ENCODE assay signal across 26 cellular contexts in genomic region chr14:24062216-24062980, GRCh38. TPM values are rescaled to one million over a fixed set of nuclear protein-coding genes. Genes with fewer than 3 reads are reported as not detected.
DNase-seq lines count a peak whose midpoint lies in the region; ATAC-seq, FAIRE-seq and TF ChIP-seq lines count a peak whose summit lies in the region.
"Had no signal": no experiment of that assay in that cellular context is flagged by ENCODE, and none has a peak within 500 bp of the region (broad histone marks: within the 10 kb centered on the region; RNA-seq: fewer than 3 reads in every experiment).

No MANE protein-coding gene starts in this region.

- WGBS in H1 (ENCODE audit: extremely low coverage in 1 of 2, insufficient coverage in 1 of 2, insufficient read length in 1 of 2, insufficient replicate concordance in 2 of 2, low coverage in 1 of 2, low lambda C conversion rate in 2 of 2, missing lambda C conversion rate in 1 of 2), 2 experiments = 90% methylated on average over 14 of the region's 14 CpGs; no CpG with 5 or more reads in 1 of the 2 experiments
- WGBS in small intestine, 3 donors = 67 to 79% (median 75%) methylated on average over 14 of the region's 14 CpGs

- H3K4me1 Mint-ChIP-seq in natural killer cell treated with Interleukin-12 subunit alpha and Interleukin-12 subunit beta and Interleukin-15 and Interleukin-18, amount 100 ng/mL, for 72 hours (ENCODE audit: low read depth in 2 of 2) = peaks cover 0 to 3% of the 10 kb centered on the region in 2 donors
- H3K4me1 Mint-ChIP-seq in activated naive CD8-positive, alpha-beta T cell treated with anti-CD3 and anti-CD28 coated beads, Interleukin-2, amount 50 U/mL, for 24 hours = no peaks in the 10 kb centered on the region

- CTCF ChIA-PET in H1 (lab: Charles Lee; ENCODE audit: partially characterized antibody) = interaction anchor here (0.6 to 23.8 kb wide), 9 partner anchors 8 to 87 kb away, joined by 3 to 316 read pairs (median 8); partner anchors contain the start of genes CARMIL3 and PCK2

- no peak overlapping the region for H3K9ac ChIP-seq in H1 (replicated peaks in 1 of 4; ENCODE audit: extremely low read depth in 1 of 4, low read depth in 3 of 4, low read length in 3 of 4)

- H3K27ac Mint-ChIP-seq in natural killer cell treated with Interleukin-12 subunit alpha and Interleukin-12 subunit beta and Interleukin-15 and Interleukin-18, amount 100 ng/mL, for 72 hours = peak overlapping the region in 1 of 2 donors; percentile 18
- no peak overlapping the region for H3K27ac Mint-ChIP-seq in activated naive CD8-positive, alpha-beta T cell treated with anti-CD3 and anti-CD28 coated beads, Interleukin-2, amount 50 U/mL, for 24 hours
- H3K27ac Mint-ChIP-seq: CD4-positive, alpha-beta T cell had no signal

- H3K36me3 ChIP-seq in Peyer's patch (no peaks in the 10 kb centered on the region), H1 (ENCODE audit: control insufficient read depth in 2 of 4, insufficient read depth in 4 of 4, low read length in 3 of 4) (no peaks in the 10 kb centered on the region), muscle layer of duodenum (ENCODE audit: control insufficient read depth in 1 of 2, insufficient read depth in 2 of 2, low read length in 2 of 2) (no peaks in the 10 kb centered on the region), small intestine (ENCODE audit: control insufficient read depth in 2 of 2, insufficient read depth in 2 of 2, low read length in 2 of 2) (no peaks in the 10 kb centered on the region)
- H3K36me3 ChIP-seq: SJSA1 had no signal

- H3K79me2 ChIP-seq in H1 (ENCODE audit: control insufficient read depth in 1 of 2, insufficient read depth in 2 of 2, low read length in 2 of 2) = no peaks in the 10 kb centered on the region

- no peak overlapping the region for H3K18ac ChIP-seq in H1 (ENCODE audit: extremely low read depth, low read length)

- H3K4me3 Mint-ChIP-seq in natural killer cell treated with Interleukin-12 subunit alpha and Interleukin-12 subunit beta and Interleukin-15 and Interleukin-18, amount 100 ng/mL, for 72 hours = no peak overlapping the region
- no peak overlapping the region for H3K4me3 Mint-ChIP-seq in activated naive CD8-positive, alpha-beta T cell treated with anti-CD3 and anti-CD28 coated beads, Interleukin-2, amount 50 U/mL, for 24 hours
- H3K4me3 Mint-ChIP-seq: CD4-positive, alpha-beta T cell had no signal

- no peak for ATAC-seq in natural killer cell treated with Interleukin-12 subunit alpha and Interleukin-12 subunit beta and Interleukin-15 and Interleukin-18, amount 100 ng/mL, for 72 hours
- ATAC-seq in activated naive CD8-positive, alpha-beta T cell treated with anti-CD3 and anti-CD28 coated beads, Interleukin-2, amount 50 U/mL, for 24 hours = no peak
- ATAC-seq: HCT116, Right ventricle myocardium inferior had no signal

- H3K4me1 ChIP-seq in Peyer's patch = peaks cover 0 to 49% (median 2%) of the 10 kb centered on the region in 4 donors
- 0 out of 7 replicates have a peak, but pooled peaks cover 0 to 2% (median 0%) of the 10 kb centered on the region in 4 experiments for H3K4me1 ChIP-seq in H1 (replicated peaks in 1 of 4; ENCODE audit: control insufficient read depth in 3 of 4, insufficient read depth in 4 of 4, low read length in 3 of 4)
- no peaks in the 10 kb centered on the region for H3K4me1 ChIP-seq in muscle layer of duodenum (ENCODE audit: control insufficient read depth in 1 of 2, insufficient read depth in 2 of 2, low read length in 2 of 2)
- peaks cover 0 to 16% of the 10 kb centered on the region in 2 donors for H3K4me1 ChIP-seq in small intestine (ENCODE audit: control insufficient read depth in 2 of 2, insufficient read depth in 1 of 2, low read depth in 1 of 2, low read length in 1 of 2)
- H3K4me1 ChIP-seq: SJSA1 had no signal

- no peaks in the 10 kb centered on the region for H3K9me3 Mint-ChIP-seq in natural killer cell treated with Interleukin-12 subunit alpha and Interleukin-12 subunit beta and Interleukin-15 and Interleukin-18, amount 100 ng/mL, for 72 hours
- H3K9me3 Mint-ChIP-seq in activated naive CD8-positive, alpha-beta T cell treated with anti-CD3 and anti-CD28 coated beads, Interleukin-2, amount 50 U/mL, for 24 hours = no peaks in the 10 kb centered on the region
- H3K9me3 Mint-ChIP-seq: CD4-positive, alpha-beta T cell; IgD-negative memory B cell had no signal

- H3K23ac ChIP-seq in H1 (ENCODE audit: insufficient read length) = no peak overlapping the region

- peak overlapping the region; percentile 48; the same call in 1 of the 2 replicates for H4K8ac ChIP-seq in H1 (ENCODE audit: extremely low read depth, insufficient read depth, low read length)

- no peaks in the 10 kb centered on the region for H3K23me2 ChIP-seq in H1 (ENCODE audit: low read depth, low read length)

- DNase-seq in Peyer's patch (peak in 1 of 3 donors; percentile 39), H1 (ENCODE audit: low read depth in 1 of 2, low spot score in 2 of 2) (no peak), small intestine (no peak), kidney glomerular epithelial cell (lab: John Stamatoyannopoulos, UW) (no peak)
- DNase-seq in activated CD4-positive, alpha-beta T cell treated with anti-CD3 and anti-CD28 coated beads for 4 hours = no peak
- no peak for DNase-seq in natural killer cell treated with Interleukin-12 subunit alpha and Interleukin-12 subunit beta and Interleukin-15 and Interleukin-18, amount 100 ng/mL, for 72 hours (ENCODE audit: low spot score)
- DNase-seq in activated naive CD8-positive, alpha-beta T cell treated with anti-CD3 and anti-CD28 coated beads, Interleukin-2, amount 50 U/mL, for 24 hours = no peak
- DNase-seq: CD4-positive, alpha-beta T cell; COR-L47; DMS 273 treated with DMSO at 0.1 percent for 48 hours; DMS79 treated with DMSO at 0.1 percent for 48 hours; MV-4-11; NCI-H1105 treated with DMSO at 0.1 percent for 48 hours; NCI-H1694; NCI-H2081; NCI-H2171; NCI-H345; NCI-H524 treated with DMSO at 0.1 percent for 48 hours had no signal

- FAIRE-seq in H1 (lab: Jason Lieb, UNC) (no peak), small intestine (lab: Jason Lieb, UNC) (no peak)
- FAIRE-seq: RCC 7860 had no signal

- H3K36me3 Mint-ChIP-seq in natural killer cell treated with Interleukin-12 subunit alpha and Interleukin-12 subunit beta and Interleukin-15 and Interleukin-18, amount 100 ng/mL, for 72 hours = no peaks in the 10 kb centered on the region
- no peaks in the 10 kb centered on the region for H3K36me3 Mint-ChIP-seq in activated naive CD8-positive, alpha-beta T cell treated with anti-CD3 and anti-CD28 coated beads, Interleukin-2, amount 50 U/mL, for 24 hours (ENCODE audit: low read depth)

- H3K9me3 ChIP-seq in Peyer's patch (no peaks in the 10 kb centered on the region), H1 (ENCODE audit: insufficient read depth in 2 of 2, low read depth in 1 of 2, low read length in 1 of 2) (no peaks in the 10 kb centered on the region), muscle layer of duodenum (ENCODE audit: control insufficient read depth in 1 of 2, low read length in 2 of 2) (no peaks in the 10 kb centered on the region), small intestine (ENCODE audit: control insufficient read depth, low read depth) (no peaks in the 10 kb centered on the region)
- H3K9me3 ChIP-seq: SJSA1 had no signal

- H4K20me1 ChIP-seq in H1 (replicated peaks in 1 of 2; ENCODE audit: control insufficient read depth in 1 of 2, insufficient read depth in 2 of 2, low read length in 2 of 2) = peaks cover 0 to under 1% of the 10 kb centered on the region in 2 experiments

- no peak overlapping the region for H3K14ac ChIP-seq in H1 (ENCODE audit: insufficient read length)

- H2BK20ac ChIP-seq in H1 (ENCODE audit: low read length) = no peak overlapping the region

- H3K27me3 ChIP-seq in Peyer's patch (no peaks in the 10 kb centered on the region), H1 (replicated peaks in 1 of 4; ENCODE audit: control insufficient read depth in 3 of 4, extremely low read depth in 1 of 4, insufficient read depth in 3 of 4, low read length in 3 of 4) (no peaks in the 10 kb centered on the region), muscle layer of duodenum (ENCODE audit: low read depth, low read length) (no peaks in the 10 kb centered on the region), small intestine (ENCODE audit: control insufficient read depth in 2 of 2, insufficient read depth in 2 of 2, low read length in 2 of 2) (no peaks in the 10 kb centered on the region)
- H3K27me3 ChIP-seq: SJSA1 had no signal

- no peak overlapping the region for H4K91ac ChIP-seq in H1 (replicated peaks; ENCODE audit: insufficient read length, low read length)

- no peak overlapping the region for H2AK5ac ChIP-seq in H1 (ENCODE audit: low read depth, low read length)

- no peak for TF ChIP-seq RAD21 in H1 (IDR thresholded peaks at IDR 0.05 in 1 of 2, conservative IDR thresholded peaks at IDR 0.05 in 1 of 2; ENCODE audit: low read depth in 2 of 2, low read length in 2 of 2)

- no peak overlapping the region for H2AFZ ChIP-seq in H1 (ENCODE audit: low read length)

- H2BK5ac ChIP-seq in H1 (ENCODE audit: low read depth, low read length) = no peak overlapping the region

- TF ChIP-seq EP300 in H1 (IDR thresholded peaks at IDR 0.05; ENCODE audit: borderline replicate concordance in 1 of 2, low read depth in 2 of 2, low read length in 2 of 2) = no peak

- POLR2A ChIA-PET in H1 (lab: Charles Lee; ENCODE audit: partially characterized antibody) = interaction anchor here (0.9 to 27.2 kb wide), 9 partner anchors 8 to 124 kb away, joined by 3 to 626 read pairs (median 4); partner anchors contain the start of genes DCAF11, NRL and PCK2

- peak overlapping the region in 3 of 4 donors; percentile 58 to 94 (median 78) for H3K27ac ChIP-seq in Peyer's patch
- H3K27ac ChIP-seq in H1 (ENCODE audit: low read depth, low read length) = no peak overlapping the region
- peak overlapping the region; percentile 10 for H3K27ac ChIP-seq in muscle layer of duodenum (ENCODE audit: low read length)
- H3K27ac ChIP-seq in small intestine (ENCODE audit: low read depth in 1 of 2, low read length in 1 of 2) = peak overlapping the region; percentile 65 to 93
- H3K27ac ChIP-seq: SJSA1 had no signal

- H2BK12ac ChIP-seq in H1 (ENCODE audit: low read depth, low read length) = no peak overlapping the region

- TF ChIP-seq POLR2A in Peyer's patch (IDR thresholded peaks at IDR 0.05) (no peak), H1 (IDR thresholded peaks at IDR 0.05; ENCODE audit: control extremely low read depth in 1 of 2, low read depth in 2 of 2, low read length in 2 of 2) (no peak)

- no peak overlapping the region for H3K4me2 ChIP-seq in H1 (ENCODE audit: insufficient read depth in 1 of 2, low read depth in 2 of 2, low read length in 2 of 2)

- H2BK15ac ChIP-seq in H1 (ENCODE audit: low read length) = no peak overlapping the region

- H3K4ac ChIP-seq in H1 (replicated peaks; ENCODE audit: insufficient read length, low read depth, low read length) = no peak overlapping the region

- H3K27me3 Mint-ChIP-seq in natural killer cell treated with Interleukin-12 subunit alpha and Interleukin-12 subunit beta and Interleukin-15 and Interleukin-18, amount 100 ng/mL, for 72 hours = no peaks in the 10 kb centered on the region
- H3K27me3 Mint-ChIP-seq in activated naive CD8-positive, alpha-beta T cell treated with anti-CD3 and anti-CD28 coated beads, Interleukin-2, amount 50 U/mL, for 24 hours = no peaks in the 10 kb centered on the region
- H3K27me3 Mint-ChIP-seq: CD4-positive, alpha-beta T cell had no signal

- H3K56ac ChIP-seq in H1 (replicated peaks; ENCODE audit: insufficient read length, low read depth, low read length) = no peak overlapping the region

- no peak overlapping the region for H2BK120ac ChIP-seq in H1 (replicated peaks; ENCODE audit: low read depth, low read length)

- H3K4me3 ChIP-seq in Peyer's patch (no peak overlapping the region), H1 (ENCODE audit: extremely low read depth in 1 of 4, insufficient read depth in 2 of 4, low read depth in 3 of 4, low read length in 4 of 4) (no peak overlapping the region), muscle layer of duodenum (ENCODE audit: low read depth in 1 of 2, low read length in 2 of 2) (no peak overlapping the region), small intestine (ENCODE audit: low read depth in 1 of 2, low read length in 2 of 2) (no peak overlapping the region)
- H3K4me3 ChIP-seq: SJSA1 had no signal

- H3K79me1 ChIP-seq in H1 (ENCODE audit: low read depth, low read length) = no peaks in the 10 kb centered on the region

- H4K5ac ChIP-seq in H1 (ENCODE audit: insufficient read length, low read depth, low read length) = no peak overlapping the region

- no peak for TF ChIP-seq CTCF in Peyer's patch (IDR thresholded peaks at IDR 0.05)
- TF ChIP-seq CTCF in H1 (IDR thresholded peaks at IDR 0.05; ENCODE audit: control extremely low read depth in 1 of 3, insufficient read depth in 1 of 3, low read depth in 1 of 3, low read length in 3 of 3) = no peak

RNA-seq across cellular contexts. Expression of gene CPNE6, which starts 9.0 kb away (rescaled TPM):
- total RNA-seq in Peyer's patch = 1 to 10 TPM in 3 of 4 donors, not detected in 1; 1.9 to 4.6 (median 3.6) TPM
- not detected in 2 replicates for total RNA-seq in H1 (2021; fragmentation: NEBNext Ultra II Directional; extraction: Animal tissue kit (Norgen Biotek cat#: 25700))
- polyA plus RNA-seq in H1 (2011; rRNA removed) = 0.02 and 0.05 TPM in 2 replicates
- polyA plus RNA-seq in H1 (2011; cell fraction: cytosol; rRNA removed) = not detected
- polyA plus RNA-seq in H1 (2011; cell fraction: nucleus; rRNA removed) = 0.81 TPM
- polyA plus RNA-seq in H1 (2012, experiment 1 of 2) = not detected in 4 replicates
- polyA plus RNA-seq in H1 (2012, experiment 2 of 2) = not detected
- polyA plus RNA-seq in H1 (2013, experiment 1 of 2) = 0.04 TPM
- polyA plus RNA-seq in H1 (2013, experiment 2 of 2) = not detected
- 0.07 TPM in 1 of 2 replicates, not detected in the other for polyA minus RNA-seq in H1 (2011; rRNA and poly(A)+ RNA removed)
- not detected for polyA minus RNA-seq in H1 (2011; cell fraction: cytosol; rRNA and poly(A)+ RNA removed)
- not detected for polyA minus RNA-seq in H1 (2011; cell fraction: nucleus; rRNA and poly(A)+ RNA removed)
- 10 to 100 TPM in 1 of 3 donors, 1 to 10 TPM in 2; 3.3 to 10.7 (median 5.1) TPM for polyA plus RNA-seq in small intestine
- not detected for total RNA-seq in natural killer cell treated with Interleukin-12 subunit alpha and Interleukin-12 subunit beta and Interleukin-15 and Interleukin-18, amount 100 ng/mL, for 72 hours
- total RNA-seq: CD4-positive, alpha-beta T cell; OCI-LY7; Right ventricle myocardium inferior; SJSA1 had no signal
- polyA plus RNA-seq: BJ, IgD-negative memory B cell had no signal

RNA-seq across cellular contexts. Expression of gene CARMIL3, which starts 10.6 kb away (rescaled TPM):
- total RNA-seq in Peyer's patch = 1 to 10 TPM; 1.3 to 5.8 (median 2.8) TPM
- total RNA-seq in H1 (2021; fragmentation: NEBNext Ultra II Directional; extraction: Animal tissue kit (Norgen Biotek cat#: 25700)) = 8.5 and 9.0 TPM in 2 replicates
- polyA plus RNA-seq in H1 (2011; rRNA removed) = 6.0 and 7.8 TPM in 2 replicates
- polyA plus RNA-seq in H1 (2011; cell fraction: cytosol; rRNA removed) = 6.2 TPM
- 66.0 TPM for polyA plus RNA-seq in H1 (2011; cell fraction: nucleus; rRNA removed)
- 8.3 to 9.7 TPM (median 9.4 TPM) in 4 replicates for polyA plus RNA-seq in H1 (2012, experiment 1 of 2)
- polyA plus RNA-seq in H1 (2012, experiment 2 of 2) = 4.6 TPM
- 4.0 TPM for polyA plus RNA-seq in H1 (2013, experiment 1 of 2)
- polyA plus RNA-seq in H1 (2013, experiment 2 of 2) = 3.4 TPM
- 9.5 and 11.4 TPM in 2 replicates for polyA minus RNA-seq in H1 (2011; rRNA and poly(A)+ RNA removed)
- polyA minus RNA-seq in H1 (2011; cell fraction: cytosol; rRNA and poly(A)+ RNA removed) = 3.9 TPM
- 17.4 TPM for polyA minus RNA-seq in H1 (2011; cell fraction: nucleus; rRNA and poly(A)+ RNA removed)
- 1 to 10 TPM in 2 of 3 donors, under 1 TPM in 1; 0.81 to 1.4 (median 1.3) TPM for polyA plus RNA-seq in small intestine
- total RNA-seq in natural killer cell treated with Interleukin-12 subunit alpha and Interleukin-12 subunit beta and Interleukin-15 and Interleukin-18, amount 100 ng/mL, for 72 hours = under 1 TPM; 0.10 to 0.50 TPM
- total RNA-seq: SJSA1 had no signal

RNA-seq across cellular contexts. Expression of gene PCK2, which starts 31.7 kb away (rescaled TPM):
- 100 to 1,000 TPM in 3 of 4 donors, 10 to 100 TPM in 1; 53.6 to 820 (median 644) TPM for total RNA-seq in Peyer's patch
- 79.3 and 81.9 TPM in 2 replicates for total RNA-seq in H1 (2021; fragmentation: NEBNext Ultra II Directional; extraction: Animal tissue kit (Norgen Biotek cat#: 25700))
- polyA plus RNA-seq in H1 (2011; rRNA removed) (115 and 221 TPM in 2 replicates), small intestine (100 to 1,000 TPM; 227 to 870 (median 380) TPM)
- polyA plus RNA-seq in H1 (2011; cell fraction: cytosol; rRNA removed) = 165 TPM
- polyA plus RNA-seq in H1 (2011; cell fraction: nucleus; rRNA removed) = 263 TPM
- polyA plus RNA-seq in H1 (2012, experiment 1 of 2) = 63.9 to 105 TPM (median 99.4 TPM) in 4 replicates
- polyA plus RNA-seq in H1 (2012, experiment 2 of 2) = 105 TPM
- 67.3 TPM for polyA plus RNA-seq in H1 (2013, experiment 1 of 2)
- 67.0 TPM for polyA plus RNA-seq in H1 (2013, experiment 2 of 2)
- 75.2 and 96.9 TPM in 2 replicates for polyA minus RNA-seq in H1 (2011; rRNA and poly(A)+ RNA removed)
- polyA minus RNA-seq in H1 (2011; cell fraction: cytosol; rRNA and poly(A)+ RNA removed) = 79.0 TPM
- 63.1 TPM for polyA minus RNA-seq in H1 (2011; cell fraction: nucleus; rRNA and poly(A)+ RNA removed)
- total RNA-seq in natural killer cell treated with Interleukin-12 subunit alpha and Interleukin-12 subunit beta and Interleukin-15 and Interleukin-18, amount 100 ng/mL, for 72 hours = 10 to 100 TPM; 30.4 to 68.3 TPM

RNA-seq across cellular contexts. Expression of gene DCAF11, which starts 52.2 kb away (rescaled TPM):
- total RNA-seq in Peyer's patch = 100 to 1,000 TPM; 113 to 214 (median 176) TPM
- total RNA-seq in H1 (2021; fragmentation: NEBNext Ultra II Directional; extraction: Animal tissue kit (Norgen Biotek cat#: 25700)) = 63.6 and 67.2 TPM in 2 replicates
- polyA plus RNA-seq in H1 (2011; rRNA removed) (60.4 and 74.6 TPM in 2 replicates), small intestine (100 to 1,000 TPM in 1 of 3 donors, 10 to 100 TPM in 2; 72.1 to 122 (median 76.3) TPM)
- 80.4 TPM for polyA plus RNA-seq in H1 (2011; cell fraction: cytosol; rRNA removed)
- polyA plus RNA-seq in H1 (2011; cell fraction: nucleus; rRNA removed) = 82.9 TPM
- polyA plus RNA-seq in H1 (2012, experiment 1 of 2) = 58.7 to 73.6 TPM (median 70.9 TPM) in 4 replicates
- 77.2 TPM for polyA plus RNA-seq in H1 (2012, experiment 2 of 2)
- polyA plus RNA-seq in H1 (2013, experiment 1 of 2) = 30.0 TPM
- 30.0 TPM for polyA plus RNA-seq in H1 (2013, experiment 2 of 2)
- polyA minus RNA-seq in H1 (2011; rRNA and poly(A)+ RNA removed) = 83.6 and 86.0 TPM in 2 replicates
- 46.2 TPM for polyA minus RNA-seq in H1 (2011; cell fraction: cytosol; rRNA and poly(A)+ RNA removed)
- 55.6 TPM for polyA minus RNA-seq in H1 (2011; cell fraction: nucleus; rRNA and poly(A)+ RNA removed)
- total RNA-seq in natural killer cell treated with Interleukin-12 subunit alpha and Interleukin-12 subunit beta and Interleukin-15 and Interleukin-18, amount 100 ng/mL, for 72 hours = 10 to 100 TPM; 87.4 to 96.1 TPM

RNA-seq across cellular contexts. Expression of gene NRL, which starts 52.4 kb away (rescaled TPM):
- 10 to 100 TPM in 2 of 4 donors, 1 to 10 TPM in 1, not detected in 1; 4.6 to 14.2 (median 13.5) TPM for total RNA-seq in Peyer's patch
- total RNA-seq in H1 (2021; fragmentation: NEBNext Ultra II Directional; extraction: Animal tissue kit (Norgen Biotek cat#: 25700)) = 1.1 TPM in 2 replicates
- polyA plus RNA-seq in H1 (2011; rRNA removed) = 2.1 and 2.2 TPM in 2 replicates
- 1.9 TPM for polyA plus RNA-seq in H1 (2011; cell fraction: cytosol; rRNA removed)
- 1.8 TPM for polyA plus RNA-seq in H1 (2011; cell fraction: nucleus; rRNA removed)
- 0.39 to 1.3 TPM (median 0.65 TPM) in 4 replicates for polyA plus RNA-seq in H1 (2012, experiment 1 of 2)
- polyA plus RNA-seq in H1 (2012, experiment 2 of 2) = 1.0 TPM
- 1.1 TPM for polyA plus RNA-seq in H1 (2013, experiment 1 of 2)
- 1.3 TPM for polyA plus RNA-seq in H1 (2013, experiment 2 of 2)
- 0.95 and 1.5 TPM in 2 replicates for polyA minus RNA-seq in H1 (2011; rRNA and poly(A)+ RNA removed)
- polyA minus RNA-seq in H1 (2011; cell fraction: cytosol; rRNA and poly(A)+ RNA removed) = 0.51 TPM
- 2.5 TPM for polyA minus RNA-seq in H1 (2011; cell fraction: nucleus; rRNA and poly(A)+ RNA removed)
- 1 to 10 TPM; 2.4 to 4.0 (median 2.9) TPM for polyA plus RNA-seq in small intestine
- 1 to 10 TPM; 1.8 to 2.2 TPM for total RNA-seq in natural killer cell treated with Interleukin-12 subunit alpha and Interleukin-12 subunit beta and Interleukin-15 and Interleukin-18, amount 100 ng/mL, for 72 hours
